1 cellular context compared by ENCODE assay signal in genomic region chr18:59665057-59666007, GRCh38.
TF ChIP-seq lines count a peak whose summit lies in the region.

No MANE protein-coding gene starts in this region.

TF ChIP-seq in HepG2, 621 proteins besides CTCF, POLR2A, EP300 and RAD21:
- TF ChIP-seq MAFK (conservative IDR thresholded peaks at IDR 0.05 in 1 of 2, IDR thresholded peaks at IDR 0.05 in 1 of 2; ENCODE audit: low read length in 2 of 2), result peak in 1 of 2 experiments; percentile 60; a peak in 2 of 4 replicates
- TF ChIP-seq ZNF441 (CRISPR knock-in tag; IDR thresholded peaks at IDR 0.05; ENCODE audit: borderline replicate concordance), result no peak
- TF ChIP-seq MAFF (IDR thresholded peaks at IDR 0.05; ENCODE audit: low read depth, low read length), result peak; percentile 44; the same call in 1 of the 2 replicates
